Comparison of ENCODE assay signal across 13 cellular contexts in genomic region chr17:78707016-78707415, GRCh38.
DNase-seq lines count a peak whose midpoint lies in the region; ATAC-seq and TF ChIP-seq lines count a peak whose summit lies in the region.
"Had no signal": no experiment of that assay in that cellular context is flagged by ENCODE, and none has a peak within 500 bp of the region (broad histone marks: within the 10 kb centered on the region; RNA-seq: fewer than 3 reads in every experiment).

No MANE protein-coding gene starts in this region.

- no peak for ATAC-seq in activated B cell treated with CpG ODN at 0.5 μM for 24 hours (ENCODE audit: low read depth)

- H3K36me3 ChIP-seq in thyroid gland (peaks cover 2 to 3% of the 10 kb centered on the region in 2 donors), GM23248 (ENCODE audit: low read depth) (no peaks in the 10 kb centered on the region)

- H3K4me2 ChIP-seq in GM23248 (ENCODE audit: unreplicated experiment), result no peak overlapping the region

- H3K9me3 ChIP-seq in thyroid gland, result no peaks in the 10 kb centered on the region
- H3K9me3 ChIP-seq in GM23248 (ENCODE audit: low read depth), result no peaks in the 10 kb centered on the region
- H3K9me3 ChIP-seq: prostate gland, upper lobe of left lung had no signal

- CTCF ChIA-PET in activated naive CD4-positive, alpha-beta T cell treated with anti-CD3 and anti-CD28 coated beads, Interleukin-2, amount 10 ng/mL, durations not matched to agents 7 days and 5 days (lab: Charles Lee), result interaction anchor here (1.0 to 2.7 kb wide), 2 partner anchors 62 to 210 kb away, joined by 3 to 9 read pairs; no protein-coding TSS in a partner anchor
- CTCF ChIA-PET in activated B cell treated with CpG ODN at 0.5 μM for 24 hours (lab: Charles Lee), result interaction anchor here (0.9 to 5.1 kb wide), 9 partner anchors 11 to 210 kb away, joined by 3 to 42 read pairs (median 7); no protein-coding TSS in a partner anchor

- H3K4me3 ChIP-seq in epithelial cell of esophagus (ENCODE audit: low read length) (no peak overlapping the region), thyroid gland (replicated peaks in 1 of 3) (no peak overlapping the region), GM23248 (no peak overlapping the region), dorsolateral prefrontal cortex (no peak overlapping the region)
- H3K4me3 ChIP-seq: prostate gland, upper lobe of left lung had no signal

- TF ChIP-seq POLR2A in thyroid gland (IDR thresholded peaks at IDR 0.05), result no peak

- no peaks in the 10 kb centered on the region for H4K20me1 ChIP-seq in GM23248 (ENCODE audit: insufficient read depth)

- H3K79me2 ChIP-seq in GM23248 (ENCODE audit: insufficient read depth), result peaks cover 30% of the 10 kb centered on the region

- POLR2A ChIA-PET in activated B cell treated with CpG ODN at 0.5 μM for 24 hours (lab: Charles Lee), result interaction anchor here (0.6 to 15.8 kb wide), 17 partner anchors 10 to 96 kb away, joined by 3 to 396 read pairs (median 5); no protein-coding TSS in a partner anchor

- peaks cover 56% of the 10 kb centered on the region for H3K36me3 Mint-ChIP-seq in activated naive CD4-positive, alpha-beta T cell treated with anti-CD3 and anti-CD28 coated beads, Interleukin-2, amount 10 ng/mL, durations not matched to agents 7 days and 5 days
- peaks cover 78% of the 10 kb centered on the region for H3K36me3 Mint-ChIP-seq in activated B cell treated with CpG ODN at 0.5 μM for 24 hours (ENCODE audit: low read depth)

- no peaks in the 10 kb centered on the region; the same call in 1 of the 2 replicates for H3F3A ChIP-seq in GM23248 (ENCODE audit: insufficient read depth)

- H3K4me1 Mint-ChIP-seq in activated naive CD4-positive, alpha-beta T cell treated with anti-CD3 and anti-CD28 coated beads, Interleukin-2, amount 10 ng/mL, durations not matched to agents 7 days and 5 days, result peaks cover 45% of the 10 kb centered on the region
- H3K4me1 Mint-ChIP-seq in activated B cell treated with CpG ODN at 0.5 μM for 24 hours, result peaks cover 79% of the 10 kb centered on the region

- H3K4me3 Mint-ChIP-seq in activated naive CD4-positive, alpha-beta T cell treated with anti-CD3 and anti-CD28 coated beads, Interleukin-2, amount 10 ng/mL, durations not matched to agents 7 days and 5 days, result no peak overlapping the region
- H3K4me3 Mint-ChIP-seq in activated B cell treated with CpG ODN at 0.5 μM for 24 hours, result no peak overlapping the region

- H3K27me3 Mint-ChIP-seq in activated naive CD4-positive, alpha-beta T cell treated with anti-CD3 and anti-CD28 coated beads, Interleukin-2, amount 10 ng/mL, durations not matched to agents 7 days and 5 days, result no peaks in the 10 kb centered on the region
- H3K27me3 Mint-ChIP-seq in activated B cell treated with CpG ODN at 0.5 μM for 24 hours, result no peaks in the 10 kb centered on the region

- no peak overlapping the region for H2AFZ ChIP-seq in GM23248

- H3K27me3 ChIP-seq in thyroid gland, result no peaks in the 10 kb centered on the region
- H3K27me3 ChIP-seq in GM23248 (replicated peaks; ENCODE audit: insufficient read depth), result no peaks in the 10 kb centered on the region
- no peaks in the 10 kb centered on the region for H3K27me3 ChIP-seq in dorsolateral prefrontal cortex
- H3K27me3 ChIP-seq: upper lobe of left lung had no signal

- H3K9ac ChIP-seq in GM23248, result no peak overlapping the region

- WGBS in thyroid gland, 2 donors, result 63 to 67% methylated on average over 7 of the region's 7 CpGs
- WGBS in GM23248 (ENCODE audit: low coverage in 1 of 2, low lambda C conversion rate in 2 of 2, missing lambda C conversion rate in 2 of 2), 2 experiments, result 90% methylated on average over 7 of the region's 7 CpGs

- H3K4me1 ChIP-seq in thyroid gland (peaks cover 43 to 63% of the 10 kb centered on the region in 2 donors), GM23248 (ENCODE audit: insufficient read depth) (peaks cover 4% of the 10 kb centered on the region; the same call in 1 of the 2 replicates)
- H3K4me1 ChIP-seq: prostate gland had no signal

- peak overlapping the region; percentile 14 for H3K27ac Mint-ChIP-seq in activated naive CD4-positive, alpha-beta T cell treated with anti-CD3 and anti-CD28 coated beads, Interleukin-2, amount 10 ng/mL, durations not matched to agents 7 days and 5 days
- H3K27ac Mint-ChIP-seq in activated B cell treated with CpG ODN at 0.5 μM for 24 hours, result peak overlapping the region; percentile 84

- no peak for DNase-seq in activated naive CD4-positive, alpha-beta T cell treated with anti-CD3 and anti-CD28 coated beads, Interleukin-2, amount 10 ng/mL, durations not matched to agents 7 days and 5 days
- DNase-seq in activated naive CD4-positive, alpha-beta T cell (lab: John Stamatoyannopoulos, UW), result no peak
- DNase-seq in activated B cell treated with CpG ODN at 0.5 μM for 24 hours, result no peak
- DNase-seq in epithelial cell of esophagus (ENCODE audit: low read depth), result peak; percentile 73
- DNase-seq in thyroid gland, result no peak
- DNase-seq in GM23248, result no peak
- no peak for DNase-seq in DMS 273 treated with DMSO at 0.1 percent for 48 hours (lab: John Stamatoyannopoulos, UW)
- DNase-seq in dorsolateral prefrontal cortex, result no peak
- DNase-seq: activated T-cell treated with anti-CD3 and anti-CD28 coated beads, Interleukin-2, amount 50 U/mL, for 48 hours; DMS79; NCI-H2029 treated with DMSO at 0.1 percent for 48 hours; upper lobe of left lung had no signal

- intact Hi-C loops in activated B cell treated with CpG ODN at 0.5 μM for 24 hours (cut with micrococcal nuclease) (loop anchor here (5.0 kb wide), 1 partner anchor 135 kb away; the partner anchor contains the start of gene USP36), thyroid gland (cut with DNase I) (loop anchor here (5.0 kb wide), 1 partner anchor 205 kb away; no protein-coding TSS in a partner anchor), dorsolateral prefrontal cortex (cut with DNase I) (no loop called here)

- H3K9me3 Mint-ChIP-seq in activated naive CD4-positive, alpha-beta T cell treated with anti-CD3 and anti-CD28 coated beads, Interleukin-2, amount 10 ng/mL, durations not matched to agents 7 days and 5 days, result no peaks in the 10 kb centered on the region
- H3K9me3 Mint-ChIP-seq in activated B cell treated with CpG ODN at 0.5 μM for 24 hours, result no peaks in the 10 kb centered on the region

- TF ChIP-seq CTCF in activated B cell treated with CpG ODN at 0.5 μM for 24 hours (IDR thresholded peaks at IDR 0.05), result no peak
- TF ChIP-seq CTCF in epithelial cell of esophagus (IDR thresholded peaks at IDR 0.05; ENCODE audit: insufficient read depth, low read depth, low read length, missing control alignments), result no peak
- no peak for TF ChIP-seq CTCF in thyroid gland (IDR thresholded peaks at IDR 0.05)
- no peak for TF ChIP-seq CTCF in dorsolateral prefrontal cortex (IDR thresholded peaks at IDR 0.05 in 54 of 56, conservative IDR thresholded peaks at IDR 0.05 in 2 of 56; ENCODE audit: low read depth in 1 of 56, partially characterized antibody in 56 of 56)

- no peaks in the 10 kb centered on the region for H3K9me2 ChIP-seq in GM23248 (ENCODE audit: insufficient read depth)

- peak overlapping the region; percentile 55 to 76 (median 73) for H3K27ac ChIP-seq in thyroid gland
- H3K27ac ChIP-seq in GM23248, result no peak overlapping the region
- H3K27ac ChIP-seq in dorsolateral prefrontal cortex, result peak overlapping the region in 11 of 59 donors; percentile 1 to 62 (median 32)
- H3K27ac ChIP-seq: prostate gland had no signal

- in situ Hi-C loops in GM23248 (cut with MboI), result loop anchor here (10.0 kb wide), 1 partner anchor 202 kb away; no protein-coding TSS in a partner anchor

Comparison
In these comparisons a context has a peak if more than half of its experiments do, and no peak if none do; other contexts are left out.
1. intact Hi-C loops: an anchor here in activated B cell treated with CpG ODN at 0.5 μM for 24 hours (5.0 kb wide) and thyroid gland (5.0 kb wide); none called in dorsolateral prefrontal cortex.